16 cellular contexts compared by ENCODE assay signal in the genomic region with DNA sequence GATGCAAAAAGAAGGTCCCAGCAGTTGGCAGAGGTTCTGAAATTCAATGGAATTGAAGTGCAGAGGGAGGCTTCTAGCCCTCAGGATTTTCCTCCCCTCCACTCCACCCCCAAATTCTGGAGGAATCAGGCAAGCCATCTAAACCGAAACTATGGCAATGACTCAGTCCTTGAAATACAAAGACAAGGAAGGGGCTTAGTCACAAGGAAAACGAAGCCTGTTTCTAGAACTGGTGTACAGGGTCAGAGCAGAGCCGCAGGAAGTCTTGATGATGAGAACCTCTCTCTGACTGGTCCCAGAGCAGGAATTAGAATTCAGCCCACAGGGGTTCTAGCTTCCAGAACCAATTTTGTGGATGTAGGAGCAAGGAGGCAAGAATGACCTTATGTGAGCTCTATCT.
DNase-seq lines count a peak whose midpoint lies in the region; ATAC-seq, FAIRE-seq and TF ChIP-seq lines count a peak whose summit lies in the region.
"Had no signal": no experiment of that assay in that cellular context is flagged by ENCODE, and none has a peak within 500 bp of the region (broad histone marks: within the 10 kb centered on the region; RNA-seq: fewer than 3 reads in every experiment).

No MANE protein-coding gene starts in this region.

- TF ChIP-seq POLR2A in breast epithelium (IDR thresholded peaks at IDR 0.05): no peak
- TF ChIP-seq POLR2A in GM12892 (IDR thresholded peaks at IDR 0.05; ENCODE audit: low read depth, low read length): no peak

- TF ChIP-seq CTCF in MCF 10A (IDR thresholded peaks at IDR 0.05; ENCODE audit: unreplicated experiment) (no peak), breast epithelium (IDR thresholded peaks at IDR 0.05) (no peak), foreskin keratinocyte (conservative IDR thresholded peaks at IDR 0.05) (no peak)

- H3K27me3 ChIP-seq in breast epithelium (no peaks in the 10 kb centered on the region), adipocyte (replicated peaks; ENCODE audit: control insufficient read depth, insufficient read depth, low read length) (no peaks in the 10 kb centered on the region), foreskin keratinocyte (no peaks in the 10 kb centered on the region)

- no peak overlapping the region for H3K9ac ChIP-seq in adipocyte (ENCODE audit: low read length)

- H3K9me3 ChIP-seq in breast epithelium (no peaks in the 10 kb centered on the region), adipocyte (ENCODE audit: control insufficient read depth, low read length) (no peaks in the 10 kb centered on the region)

- peak overlapping the region; percentile 60 for H3K4me3 Mint-ChIP-seq in MCF 10A (ENCODE audit: unreplicated experiment)
- H3K4me3 Mint-ChIP-seq: activated naive CD4-positive, alpha-beta T cell treated with anti-CD3 and anti-CD28 coated beads for 36 hours had no signal

- no peaks in the 10 kb centered on the region for H3K36me3 Mint-ChIP-seq in MCF 10A (ENCODE audit: insufficient read depth, unreplicated experiment)

- H3K4me3 ChIP-seq in breast epithelium (no peak overlapping the region), adipocyte (ENCODE audit: low read length) (no peak overlapping the region)

- no TSS peak for BruUV-seq in MCF 10A (replicated peaks; lab: Mats Ljungman, UMichigan)

- H3K4me1 Mint-ChIP-seq in MCF 10A (ENCODE audit: insufficient read depth, unreplicated experiment): peaks cover 16% of the 10 kb centered on the region

- no peaks in the 10 kb centered on the region for H3K4me1 ChIP-seq in breast epithelium
- H3K4me1 ChIP-seq in adipocyte (ENCODE audit: control insufficient read depth, insufficient read depth, low read length): peaks cover 2% of the 10 kb centered on the region
- H3K4me1 ChIP-seq in foreskin keratinocyte: peaks cover 18% of the 10 kb centered on the region

- H3K27ac ChIP-seq in breast epithelium (no peak overlapping the region), foreskin keratinocyte (peak overlapping the region; percentile 94)
- H3K27ac ChIP-seq: 22Rv1 had no signal

- DNase-seq in MCF 10A (ENCODE audit: unreplicated experiment) (peak; percentile 83), breast epithelium (ENCODE audit: low spot score in 2 of 2) (no peak), adipocyte (ENCODE audit: low read depth) (peak; percentile 89), foreskin keratinocyte (peak; percentile 88 to 96), urothelium cell line (ENCODE audit: low spot score) (peak; percentile 68), GM12892 (ENCODE audit: insufficient read length) (no peak), GM19238 (ENCODE audit: insufficient read length, low spot score) (no peak)
- DNase-seq: activated naive CD4-positive, alpha-beta T cell treated with anti-CD3 and anti-CD28 coated beads for 36 hours; effector memory CD4-positive, alpha-beta T cell; left cardiac atrium; MV-4-11; NCI-H524; trophoblast cell had no signal

- POLR2A ChIA-PET in MCF 10A (lab: Yijun Ruan, JAX): interaction anchor here (0.6 kb wide), 1 partner anchor 11 kb away, joined by 3 read pairs; no protein-coding TSS in a partner anchor

- no peaks in the 10 kb centered on the region for H3K9me3 Mint-ChIP-seq in MCF 10A (ENCODE audit: unreplicated experiment)

- FAIRE-seq in urothelium cell line (lab: Jason Lieb, UNC) (no peak), GM12892 (lab: Jason Lieb, UNC) (no peak)
- FAIRE-seq: H1 had no signal

- H3K27ac Mint-ChIP-seq in MCF 10A (ENCODE audit: low read depth, unreplicated experiment): peak overlapping the region; percentile 90
- H3K27ac Mint-ChIP-seq: activated naive CD4-positive, alpha-beta T cell treated with anti-CD3 and anti-CD28 coated beads for 36 hours had no signal

- intact Hi-C loops in MCF 10A (cut with micrococcal nuclease): no loop called here
- intact Hi-C loops in breast epithelium (cut with DNase I; ENCODE audit: low total_unique reads): no loop called here

- ATAC-seq in foreskin keratinocyte (peak; percentile 100), GM19328 (IDR thresholded peaks at IDR 0.05; ENCODE audit: unreplicated experiment) (no peak)
- ATAC-seq: left cardiac atrium had no signal

- H3K27me3 Mint-ChIP-seq in MCF 10A (ENCODE audit: insufficient read depth, unreplicated experiment): no peaks in the 10 kb centered on the region

- no peaks in the 10 kb centered on the region for H3K36me3 ChIP-seq in breast epithelium
- no peaks in the 10 kb centered on the region for H3K36me3 ChIP-seq in adipocyte (ENCODE audit: control insufficient read depth, insufficient read depth, low read length, severe bottlenecking)

- CTCF ChIA-PET in MCF 10A (lab: Yijun Ruan, JAX): interaction anchor here (0.6 kb wide), 1 partner anchor 115 kb away, joined by 4 read pairs; no protein-coding TSS in a partner anchor

Comparison
In these comparisons a context has a peak if more than half of its experiments do, and no peak if none do; other contexts are left out.
1. DNase-seq: peak in MCF 10A (single experiment), adipocyte (single experiment), foreskin keratinocyte (2 of 2) and urothelium cell line (single experiment); none in breast epithelium (0 of 2), GM12892 (single experiment) and GM19238 (single experiment).